ENCODE assay signal across 10 cellular contexts in the genomic region with DNA sequence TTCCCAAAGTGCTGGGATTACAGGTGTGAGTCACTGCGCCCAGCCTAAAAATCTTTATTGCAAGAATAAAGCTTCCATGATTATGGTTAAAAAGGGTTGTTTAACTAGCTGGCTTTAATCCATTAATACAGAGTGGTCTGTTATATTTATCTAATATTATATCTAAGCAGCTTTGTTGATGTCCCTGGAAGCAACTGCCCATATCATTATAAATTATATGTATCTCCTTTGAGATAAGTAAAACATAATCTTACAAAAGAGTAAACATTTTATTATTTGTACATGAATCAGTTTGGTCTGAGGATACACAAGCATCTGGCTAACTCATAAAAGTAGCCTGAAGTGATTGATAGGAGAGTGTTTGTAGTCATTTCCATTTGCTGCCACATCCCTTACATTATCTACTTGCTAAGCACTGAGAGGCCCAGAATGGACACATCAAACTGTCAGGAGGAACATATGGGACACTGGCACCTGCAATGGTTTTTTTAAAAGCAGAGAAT. TPM values are rescaled to one million over a fixed set of nuclear protein-coding genes. Genes with fewer than 3 reads are reported as not detected.
DNase-seq lines count a peak whose midpoint lies in the region; ATAC-seq and TF ChIP-seq lines count a peak whose summit lies in the region.
"Had no signal": no experiment of that assay in that cellular context is flagged by ENCODE, and none has a peak within 500 bp of the region (broad histone marks: within the 10 kb centered on the region; RNA-seq: fewer than 3 reads in every experiment).

No MANE protein-coding gene starts in this region.

- H3K4me3 ChIP-seq in BLaER1 (no peak overlapping the region), dorsolateral prefrontal cortex (no peak overlapping the region), lower lobe of right lung (no peak overlapping the region)

- H3K36me3 Mint-ChIP-seq in progenitor cell of endocrine pancreas (ENCODE audit: insufficient read depth) = peaks cover 19% of the 10 kb centered on the region
- H3K36me3 Mint-ChIP-seq in natural killer cell treated with Interleukin-12 subunit alpha and Interleukin-12 subunit beta and Interleukin-15 and Interleukin-18, amount 100 ng/mL, for 72 hours = peaks cover 12% of the 10 kb centered on the region

- peak overlapping the region; percentile 94 for H3K27ac Mint-ChIP-seq in progenitor cell of endocrine pancreas
- H3K27ac Mint-ChIP-seq in natural killer cell treated with Interleukin-12 subunit alpha and Interleukin-12 subunit beta and Interleukin-15 and Interleukin-18, amount 100 ng/mL, for 72 hours = no peak overlapping the region

- peaks cover 29% of the 10 kb centered on the region for H4K20me1 ChIP-seq in BLaER1

- H3K27me3 Mint-ChIP-seq in progenitor cell of endocrine pancreas = no peaks in the 10 kb centered on the region
- H3K27me3 Mint-ChIP-seq in natural killer cell treated with Interleukin-12 subunit alpha and Interleukin-12 subunit beta and Interleukin-15 and Interleukin-18, amount 100 ng/mL, for 72 hours = no peaks in the 10 kb centered on the region

- peak overlapping the region; percentile 60 for H3K4me2 ChIP-seq in BLaER1

- CTCF ChIA-PET in HEK293T (lab: Yijun Ruan, JAX) = interaction anchor here (0.6 kb wide), 1 partner anchor 92 kb away, joined by 3 read pairs; no protein-coding TSS in a partner anchor

- peaks cover 45% of the 10 kb centered on the region for H3K4me1 Mint-ChIP-seq in progenitor cell of endocrine pancreas (ENCODE audit: low read depth)
- peaks cover 0 to under 1% of the 10 kb centered on the region in 2 donors for H3K4me1 Mint-ChIP-seq in natural killer cell treated with Interleukin-12 subunit alpha and Interleukin-12 subunit beta and Interleukin-15 and Interleukin-18, amount 100 ng/mL, for 72 hours (ENCODE audit: low read depth in 2 of 2)

- no peak for ATAC-seq in natural killer cell treated with Interleukin-12 subunit alpha and Interleukin-12 subunit beta and Interleukin-15 and Interleukin-18, amount 100 ng/mL, for 72 hours
- no peak for ATAC-seq in lower lobe of right lung
- no peak for ATAC-seq in HG02938 (IDR thresholded peaks at IDR 0.05; ENCODE audit: unreplicated experiment)

- peak overlapping the region; percentile 61 for H3K27ac ChIP-seq in BLaER1
- peak overlapping the region in 38 of 59 donors; percentile 1 to 80 (median 55) for H3K27ac ChIP-seq in dorsolateral prefrontal cortex
- H3K27ac ChIP-seq in lower lobe of right lung = no peak overlapping the region

- intact Hi-C loops in dorsolateral prefrontal cortex (cut with DNase I) = no loop called here
- intact Hi-C loops in lower lobe of right lung (cut with DNase I) = no loop called here

- DNase-seq in HEK293T (ENCODE audit: extremely low spot score) = no peak
- no peak for DNase-seq in dorsolateral prefrontal cortex
- DNase-seq in progenitor cell of endocrine pancreas (ENCODE audit: low spot score, unreplicated experiment) = no peak
- DNase-seq in NCI-H748 treated with DMSO at 0.1 percent for 48 hours (lab: John Stamatoyannopoulos, UW) = no peak
- no peak for DNase-seq in natural killer cell treated with Interleukin-12 subunit alpha and Interleukin-12 subunit beta and Interleukin-15 and Interleukin-18, amount 100 ng/mL, for 72 hours (ENCODE audit: low spot score)
- no peak for DNase-seq in lower lobe of right lung
- DNase-seq: activated CD4-positive, CD25-positive, alpha-beta regulatory T cell treated with anti-CD3 and anti-CD28 coated beads, Interleukin-2, amount 50 U/mL, for 72 hours; NCI-H1105 had no signal

- H3K4me1 ChIP-seq in BLaER1 (peaks cover 78% of the 10 kb centered on the region), lower lobe of right lung (peaks cover 18% of the 10 kb centered on the region)

- H3K27me3 ChIP-seq in BLaER1 (no peaks in the 10 kb centered on the region), dorsolateral prefrontal cortex (no peaks in the 10 kb centered on the region), lower lobe of right lung (ENCODE audit: low read depth) (no peaks in the 10 kb centered on the region)

- TF ChIP-seq CTCF in dorsolateral prefrontal cortex (IDR thresholded peaks at IDR 0.05 in 54 of 56, conservative IDR thresholded peaks at IDR 0.05 in 2 of 56; ENCODE audit: low read depth in 1 of 56, partially characterized antibody in 56 of 56) (no peak), progenitor cell of endocrine pancreas (IDR thresholded peaks at IDR 0.05; ENCODE audit: unreplicated experiment) (no peak), lower lobe of right lung (IDR thresholded peaks at IDR 0.05) (no peak)

- POLR2A ChIA-PET in HEK293T (lab: Yijun Ruan, JAX) = no interaction called here

- H3K9me3 ChIP-seq in BLaER1 (no peaks in the 10 kb centered on the region), lower lobe of right lung (no peaks in the 10 kb centered on the region)

- H3K9me3 Mint-ChIP-seq in progenitor cell of endocrine pancreas (ENCODE audit: low read depth) = no peaks in the 10 kb centered on the region
- H3K9me3 Mint-ChIP-seq in natural killer cell treated with Interleukin-12 subunit alpha and Interleukin-12 subunit beta and Interleukin-15 and Interleukin-18, amount 100 ng/mL, for 72 hours = no peaks in the 10 kb centered on the region

- peak overlapping the region; percentile 36 for H3K9ac ChIP-seq in BLaER1

- H3K36me3 ChIP-seq in BLaER1 (peaks cover 87% of the 10 kb centered on the region), lower lobe of right lung (peaks cover 48% of the 10 kb centered on the region)

- no peak overlapping the region for H3K4me3 Mint-ChIP-seq in progenitor cell of endocrine pancreas (ENCODE audit: low read depth)
- no peak overlapping the region for H3K4me3 Mint-ChIP-seq in natural killer cell treated with Interleukin-12 subunit alpha and Interleukin-12 subunit beta and Interleukin-15 and Interleukin-18, amount 100 ng/mL, for 72 hours

TF ChIP-seq in HEK293T, 16 proteins besides CTCF, POLR2A, EP300 and RAD21:
- no peak for TF ChIP-seq ARNT (IDR thresholded peaks at IDR 0.05)
- TF ChIP-seq, protein P1, sequence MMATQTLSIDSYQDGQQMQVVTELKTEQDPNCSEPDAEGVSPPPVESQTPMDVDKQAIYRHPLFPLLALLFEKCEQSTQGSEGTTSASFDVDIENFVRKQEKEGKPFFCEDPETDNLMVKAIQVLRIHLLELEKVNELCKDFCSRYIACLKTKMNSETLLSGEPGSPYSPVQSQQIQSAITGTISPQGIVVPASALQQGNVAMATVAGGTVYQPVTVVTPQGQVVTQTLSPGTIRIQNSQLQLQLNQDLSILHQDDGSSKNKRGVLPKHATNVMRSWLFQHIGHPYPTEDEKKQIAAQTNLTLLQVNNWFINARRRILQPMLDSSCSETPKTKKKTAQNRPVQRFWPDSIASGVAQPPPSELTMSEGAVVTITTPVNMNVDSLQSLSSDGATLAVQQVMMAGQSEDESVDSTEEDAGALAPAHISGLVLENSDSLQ (IDR thresholded peaks at IDR 0.05) = peak; percentile 54

RNA-seq across cellular contexts. Expression of gene TRAF3IP2, which starts 46.9 kb away (rescaled TPM):
- total RNA-seq in dorsolateral prefrontal cortex = 10 to 100 TPM in 109 of 120 experiments, 1 to 10 TPM in 11; 7.7 to 42.4 (median 16.0) TPM
- 23.4 and 24.9 TPM in 2 replicates for total RNA-seq in progenitor cell of endocrine pancreas
- total RNA-seq in natural killer cell treated with Interleukin-12 subunit alpha and Interleukin-12 subunit beta and Interleukin-15 and Interleukin-18, amount 100 ng/mL, for 72 hours = 10 to 100 TPM; 20.8 to 24.9 TPM
- total RNA-seq in lower lobe of right lung = 37.5 TPM
